11 cellular contexts compared by ENCODE assay signal in the genomic region with DNA sequence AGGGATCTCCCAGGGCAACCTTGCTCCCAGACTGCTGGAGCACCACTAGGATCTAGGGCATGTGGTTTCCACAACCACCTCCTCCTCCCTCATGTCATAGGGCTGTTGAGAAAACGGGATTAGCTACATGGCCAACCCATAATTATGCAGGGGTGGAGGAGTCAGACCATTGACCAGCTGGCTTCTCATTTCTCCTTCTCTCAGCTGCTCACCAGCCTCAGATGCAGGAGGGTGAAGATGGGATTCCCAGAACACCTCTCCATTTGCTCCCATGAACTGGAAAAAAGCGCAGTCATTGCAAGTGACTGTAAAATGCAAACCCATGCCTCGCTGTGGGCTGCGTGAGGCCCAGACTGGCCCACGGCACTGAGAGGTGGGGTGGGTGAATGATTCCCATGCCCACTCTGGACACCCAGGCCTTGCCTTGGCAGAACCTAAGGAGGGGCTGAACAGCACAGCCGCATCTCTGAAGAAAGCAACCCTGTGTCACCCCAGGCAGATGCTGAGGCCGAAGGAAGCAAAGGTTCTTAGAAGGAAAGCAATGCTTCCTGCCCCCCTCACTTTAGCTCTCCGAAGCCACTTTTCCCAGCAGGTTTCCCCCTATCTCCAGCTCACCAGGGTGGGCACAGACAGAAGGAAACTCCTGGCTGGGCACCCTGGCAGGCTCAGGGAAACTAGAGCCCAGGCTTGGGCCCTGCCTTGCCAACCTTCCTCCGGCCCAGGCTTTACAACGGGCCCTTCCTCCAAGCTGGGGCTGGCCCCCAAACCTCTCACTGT.
DNase-seq lines count a peak whose midpoint lies in the region; ATAC-seq and TF ChIP-seq lines count a peak whose summit lies in the region.
"Had no signal": no experiment of that assay in that cellular context is flagged by ENCODE, and none has a peak within 500 bp of the region (broad histone marks: within the 10 kb centered on the region; RNA-seq: fewer than 3 reads in every experiment).

No MANE protein-coding gene starts in this region.

- peak overlapping the region; percentile 72 for H3K4me3 Mint-ChIP-seq in glutamatergic neuron (ENCODE audit: unreplicated experiment)

- intact Hi-C loops in OCI-LY7 (cut with micrococcal nuclease; ENCODE audit: unreplicated experiment), result no loop called here
- intact Hi-C loops in sciatic nerve (cut with DNase I), result no loop called here

- H4K20me1 ChIP-seq in DOHH2 (ENCODE audit: control insufficient read depth, insufficient read depth, low read depth, low read length), result no peaks in the 10 kb centered on the region
- no peaks in the 10 kb centered on the region for H4K20me1 ChIP-seq in OCI-LY7 (ENCODE audit: insufficient read depth, low read length)

- H3K4me1 ChIP-seq in DOHH2 (ENCODE audit: control insufficient read depth, low read length), result peaks cover 38% of the 10 kb centered on the region
- peaks cover 16% of the 10 kb centered on the region for H3K4me1 ChIP-seq in OCI-LY7 (ENCODE audit: insufficient read depth, low read length, poor library complexity, severe bottlenecking)

- H3K4me3 ChIP-seq in DOHH2 (ENCODE audit: low read length) (peak overlapping the region; percentile 65; the same call in 1 of the 2 replicates), OCI-LY7 (ENCODE audit: low read depth, low read length, poor library complexity, severe bottlenecking) (no peak overlapping the region)
- H3K4me3 ChIP-seq: ovary had no signal

- H3F3A ChIP-seq in DOHH2 (ENCODE audit: control insufficient read depth, insufficient read depth), result no peaks in the 10 kb centered on the region

- POLR2A ChIA-PET in OCI-LY7 (lab: Charles Lee), result interaction anchor here (0.6 to 2.5 kb wide), 10 partner anchors 9 to 351 kb away, joined by 3 to 13 read pairs (median 4); a partner anchor contains a TSS

- DNase-seq in OCI-LY7 (ENCODE audit: low spot score) (no peak), glutamatergic neuron (peak; percentile 24), sciatic nerve (ENCODE audit: low spot score) (no peak), middle frontal gyrus (ENCODE audit: extremely low spot score, low spot score) (no peak)
- DNase-seq: SIG-M5; stimulated activated naive CD4-positive, alpha-beta T cell treated with Interleukin-2 at 50 U/mL for 16 hours had no signal

- peaks cover 41% of the 10 kb centered on the region for H3K4me1 Mint-ChIP-seq in glutamatergic neuron (ENCODE audit: low read depth, unreplicated experiment)

- peak overlapping the region; percentile 83; the same call in 1 of the 2 replicates for H2AFZ ChIP-seq in OCI-LY7 (ENCODE audit: low read length)

- no peak overlapping the region for H3K27ac ChIP-seq in DOHH2 (ENCODE audit: low read depth, low read length)
- H3K27ac ChIP-seq in OCI-LY7 (ENCODE audit: low read depth, low read length, poor library complexity, severe bottlenecking), result no peak overlapping the region
- H3K27ac ChIP-seq: ovary had no signal

- H3K9me3 Mint-ChIP-seq in glutamatergic neuron (ENCODE audit: unreplicated experiment), result peaks cover 9% of the 10 kb centered on the region

- H3K9me2 ChIP-seq in DOHH2 (replicated peaks; ENCODE audit: control insufficient read depth, low read length) (no peaks in the 10 kb centered on the region), OCI-LY7 (ENCODE audit: insufficient read depth, low read length) (no peaks in the 10 kb centered on the region)

- H3K9me3 ChIP-seq in DOHH2 (ENCODE audit: control insufficient read depth, insufficient read depth, low read length), result no peaks in the 10 kb centered on the region
- H3K9me3 ChIP-seq in OCI-LY7 (ENCODE audit: low read length), result no peaks in the 10 kb centered on the region
- H3K9me3 ChIP-seq: ovary had no signal

- peak; percentile 63 for ATAC-seq in sciatic nerve
- ATAC-seq in HG03135 (IDR thresholded peaks at IDR 0.05; ENCODE audit: unreplicated experiment), result no peak
- ATAC-seq in GM19395 (IDR thresholded peaks at IDR 0.05; ENCODE audit: unreplicated experiment), result no peak
- ATAC-seq in HG03457 (IDR thresholded peaks at IDR 0.05; ENCODE audit: unreplicated experiment), result no peak

- CTCF ChIA-PET in OCI-LY7 (lab: Charles Lee; ENCODE audit: unreplicated experiment), result interaction anchor here (0.5 kb wide), 1 partner anchor 65 kb away, joined by 3 read pairs; no protein-coding TSS in a partner anchor

- H3K27me3 Mint-ChIP-seq in glutamatergic neuron (ENCODE audit: unreplicated experiment), result peaks cover 2% of the 10 kb centered on the region

- H3K27me3 ChIP-seq in DOHH2 (ENCODE audit: control insufficient read depth, low read length), result no peaks in the 10 kb centered on the region
- H3K27me3 ChIP-seq: ovary had no signal

- no TSS peak for BruUV-seq in OCI-LY7 (replicated peaks; lab: Mats Ljungman, UMichigan)

- peaks cover 9% of the 10 kb centered on the region for H3K36me3 Mint-ChIP-seq in glutamatergic neuron (ENCODE audit: unreplicated experiment)

- H3K27ac Mint-ChIP-seq in glutamatergic neuron (ENCODE audit: unreplicated experiment), result peak overlapping the region; percentile 83

- TF ChIP-seq CTCF in DOHH2 (IDR thresholded peaks at IDR 0.05; ENCODE audit: low read depth, low read length, poor library complexity, severe bottlenecking) (no peak), OCI-LY7 (conservative IDR thresholded peaks at IDR 0.05; ENCODE audit: low read length) (no peak), glutamatergic neuron (IDR thresholded peaks at IDR 0.05; ENCODE audit: partially characterized antibody, unreplicated experiment) (no peak)

- H3K4me2 ChIP-seq in DOHH2 (ENCODE audit: low read length) (peak overlapping the region; percentile 83), OCI-LY7 (ENCODE audit: low read length) (no peak overlapping the region)

- H3K79me2 ChIP-seq in DOHH2 (ENCODE audit: control insufficient read depth, low read length) (no peaks in the 10 kb centered on the region), OCI-LY7 (ENCODE audit: insufficient read depth, low read depth, low read length) (no peaks in the 10 kb centered on the region)

- H3K36me3 ChIP-seq in DOHH2 (ENCODE audit: control insufficient read depth, low read length), result no peaks in the 10 kb centered on the region
- H3K36me3 ChIP-seq in OCI-LY7 (ENCODE audit: insufficient read depth, low read length), result no peaks in the 10 kb centered on the region
- H3K36me3 ChIP-seq: ovary had no signal
